In genomic region chr14:21527320-21527679, GRCh38 we compare ENCODE assay signal across 12 cellular contexts. TPM values are rescaled to one million over a fixed set of nuclear protein-coding genes. Genes with fewer than 3 reads are reported as not detected.
DNase-seq lines count a peak whose midpoint lies in the region; ATAC-seq and TF ChIP-seq lines count a peak whose summit lies in the region.
"Had no signal": no experiment of that assay in that cellular context is flagged by ENCODE, and none has a peak within 500 bp of the region (broad histone marks: within the 10 kb centered on the region; RNA-seq: fewer than 3 reads in every experiment).

No MANE protein-coding gene starts in this region.

- 60 to 69% methylated on average over 1 of the region's 1 CpG for WGBS in sigmoid colon, 2 donors

- no peak for TF ChIP-seq POLR2A in sigmoid colon (IDR thresholded peaks at IDR 0.05)

- H3K9me3 ChIP-seq in WERI-Rb-1 (ENCODE audit: severe bottlenecking) (no peaks in the 10 kb centered on the region), iPS-18a (ENCODE audit: control insufficient read depth, low read depth, low read length) (no peaks in the 10 kb centered on the region), sigmoid colon (no peaks in the 10 kb centered on the region)

- no peak overlapping the region for H3K27ac Mint-ChIP-seq in activated naive CD4-positive, alpha-beta T cell treated with anti-CD3 and anti-CD28 coated beads, Interleukin-2, amount 50 U/mL, for 24 hours
- H3K27ac Mint-ChIP-seq in stimulated activated naive CD8-positive, alpha-beta T cell treated with anti-CD3 and anti-CD28 coated beads, Interleukin-15, amount 100 ng/mL, for 72 hours = peak overlapping the region in 1 of 2 donors; percentile 31

- peak overlapping the region; percentile 83 for H3K4me3 Mint-ChIP-seq in activated naive CD4-positive, alpha-beta T cell treated with anti-CD3 and anti-CD28 coated beads, Interleukin-2, amount 50 U/mL, for 24 hours
- H3K4me3 Mint-ChIP-seq in stimulated activated naive CD8-positive, alpha-beta T cell treated with anti-CD3 and anti-CD28 coated beads, Interleukin-15, amount 100 ng/mL, for 72 hours = peak overlapping the region; percentile 74 to 87

- TF ChIP-seq EP300 in sigmoid colon (IDR thresholded peaks at IDR 0.05) = no peak

- H3K9me3 Mint-ChIP-seq in activated naive CD4-positive, alpha-beta T cell treated with anti-CD3 and anti-CD28 coated beads, Interleukin-2, amount 50 U/mL, for 24 hours = no peaks in the 10 kb centered on the region
- no peaks in the 10 kb centered on the region for H3K9me3 Mint-ChIP-seq in stimulated activated naive CD8-positive, alpha-beta T cell treated with anti-CD3 and anti-CD28 coated beads, Interleukin-15, amount 100 ng/mL, for 72 hours

- H3K36me3 ChIP-seq in WERI-Rb-1 (peaks cover 29% of the 10 kb centered on the region), iPS-18a (ENCODE audit: control insufficient read depth, low read depth, low read length) (peaks cover 31% of the 10 kb centered on the region), sigmoid colon (peaks cover 0 to 9% (median 0%) of the 10 kb centered on the region in 4 donors)

- H3K4me3 ChIP-seq in WERI-Rb-1 (ENCODE audit: low read depth, low read length) (peak overlapping the region; percentile 83), iPS-18a (ENCODE audit: low read length) (peak overlapping the region; percentile 77), sigmoid colon (no peak overlapping the region)

- H3K27ac ChIP-seq in WERI-Rb-1 = peak overlapping the region; percentile 97
- peak overlapping the region; percentile 95 for H3K27ac ChIP-seq in iPS-18a (ENCODE audit: low read length)
- peak overlapping the region in 1 of 4 donors; percentile 89 for H3K27ac ChIP-seq in sigmoid colon
- H3K27ac ChIP-seq: coronary artery had no signal

- peaks cover 19% of the 10 kb centered on the region for H3K4me1 Mint-ChIP-seq in activated naive CD4-positive, alpha-beta T cell treated with anti-CD3 and anti-CD28 coated beads, Interleukin-2, amount 50 U/mL, for 24 hours
- H3K4me1 Mint-ChIP-seq in stimulated activated naive CD8-positive, alpha-beta T cell treated with anti-CD3 and anti-CD28 coated beads, Interleukin-15, amount 100 ng/mL, for 72 hours = peaks cover 24% of the 10 kb centered on the region

- peak overlapping the region; percentile 72 for H3K9ac ChIP-seq in iPS-18a (ENCODE audit: low read length)

- peaks cover 66% of the 10 kb centered on the region for H3K4me1 ChIP-seq in iPS-18a (ENCODE audit: control insufficient read depth, low read depth, low read length)
- peaks cover 0 to 18% (median 14%) of the 10 kb centered on the region in 4 donors for H3K4me1 ChIP-seq in sigmoid colon

- no peaks in the 10 kb centered on the region for H3K36me3 Mint-ChIP-seq in activated naive CD4-positive, alpha-beta T cell treated with anti-CD3 and anti-CD28 coated beads, Interleukin-2, amount 50 U/mL, for 24 hours

- no peak for DNase-seq in activated naive CD4-positive, alpha-beta T cell treated with Interleukin-2 at 50 U/mL for 16 hours
- DNase-seq in WERI-Rb-1 (no peak), sigmoid colon (no peak), DMS 273 (lab: John Stamatoyannopoulos, UW; ENCODE audit: unreplicated experiment) (no peak)
- no peak for DNase-seq in stimulated activated naive CD8-positive, alpha-beta T cell treated with anti-CD3 and anti-CD28 coated beads, Interleukin-15, amount 100 ng/mL, for 72 hours
- DNase-seq: activated effector memory CD4-positive, alpha-beta T cell treated with anti-CD3 and anti-CD28 coated beads, Interleukin-2, amount 50 U/mL, for 16 hours; NCI-H1694 treated with DMSO at 0.1 percent for 48 hours had no signal

- H3K27me3 ChIP-seq in WERI-Rb-1 (ENCODE audit: insufficient read depth, low read depth, severe bottlenecking) (no peaks in the 10 kb centered on the region), iPS-18a (ENCODE audit: control insufficient read depth, insufficient read depth, low read length) (no peaks in the 10 kb centered on the region), sigmoid colon (no peaks in the 10 kb centered on the region)

- no peak for ATAC-seq in stimulated activated naive CD8-positive, alpha-beta T cell treated with anti-CD3 and anti-CD28 coated beads, Interleukin-15, amount 100 ng/mL, for 72 hours
- no peak for ATAC-seq in HG02763 (IDR thresholded peaks at IDR 0.05; ENCODE audit: unreplicated experiment)

- intact Hi-C loops in sigmoid colon (cut with DNase I) = loop anchor here (2.0 kb wide), 1 partner anchor 16 kb away; the partner anchor contains the start of gene METTL3

- no peak for TF ChIP-seq CTCF in WERI-Rb-1 (IDR thresholded peaks at IDR 0.05; ENCODE audit: low read depth, low read length)
- TF ChIP-seq CTCF in sigmoid colon (IDR thresholded peaks at IDR 0.05) = no peak

- H3K27me3 Mint-ChIP-seq in activated naive CD4-positive, alpha-beta T cell treated with anti-CD3 and anti-CD28 coated beads, Interleukin-2, amount 50 U/mL, for 24 hours = no peaks in the 10 kb centered on the region
- no peaks in the 10 kb centered on the region for H3K27me3 Mint-ChIP-seq in stimulated activated naive CD8-positive, alpha-beta T cell treated with anti-CD3 and anti-CD28 coated beads, Interleukin-15, amount 100 ng/mL, for 72 hours

RNA-seq across cellular contexts. Expression of gene SALL2, which starts 1.2 kb away (rescaled TPM):
- 10 to 100 TPM; 12.8 to 15.8 (median 14.1) TPM for total RNA-seq in sigmoid colon
- polyA plus RNA-seq in sigmoid colon = 1 to 10 TPM in 1 of 3 donors, under 1 TPM in 2; 0.46 to 2.9 (median 0.60) TPM

RNA-seq across cellular contexts. Expression of gene METTL3, which starts 16.2 kb away (rescaled TPM):
- total RNA-seq in sigmoid colon = 10 to 100 TPM; 60.9 to 84.9 (median 75.4) TPM
- polyA plus RNA-seq in sigmoid colon = 10 to 100 TPM in 1 of 3 donors, 1 to 10 TPM in 2; 5.4 to 33.5 (median 9.0) TPM

RNA-seq across cellular contexts. Expression of gene TOX4, which starts 50.3 kb away (rescaled TPM):
- 10 to 100 TPM; 40.0 to 71.8 (median 48.5) TPM for total RNA-seq in sigmoid colon
- 10 to 100 TPM; 22.2 to 34.2 (median 32.2) TPM for polyA plus RNA-seq in sigmoid colon

RNA-seq across cellular contexts. Expression of gene RAB2B, which starts 50.5 kb away (rescaled TPM):
- total RNA-seq in sigmoid colon = 10 to 100 TPM; 22.7 to 28.5 (median 26.9) TPM
- polyA plus RNA-seq in sigmoid colon = 10 to 100 TPM in 1 of 3 donors, 1 to 10 TPM in 2; 6.7 to 10.8 (median 10.0) TPM

RNA-seq across cellular contexts. Expression of gene OR10G3, which starts 52.6 kb away (rescaled TPM):
- total RNA-seq in sigmoid colon = not detected
- not detected for polyA plus RNA-seq in sigmoid colon
- total RNA-seq: T-helper 1 cell treated with Interleukin-12 subunit alpha and Interleukin-12 subunit beta and Interleukin-4 antibody, amounts not matched to agents 30 ng/mL and 1 ng/mL, for 36 hours had no signal

Comparison
In these comparisons a context has a peak if more than half of its experiments do, and no peak if none do; other contexts are left out.
1. H3K4me3 ChIP-seq: peak in WERI-Rb-1 (single experiment) and iPS-18a (single experiment); none in sigmoid colon (0 of 4).